ENCODE assay signal across 17 cellular contexts in the genomic region with DNA sequence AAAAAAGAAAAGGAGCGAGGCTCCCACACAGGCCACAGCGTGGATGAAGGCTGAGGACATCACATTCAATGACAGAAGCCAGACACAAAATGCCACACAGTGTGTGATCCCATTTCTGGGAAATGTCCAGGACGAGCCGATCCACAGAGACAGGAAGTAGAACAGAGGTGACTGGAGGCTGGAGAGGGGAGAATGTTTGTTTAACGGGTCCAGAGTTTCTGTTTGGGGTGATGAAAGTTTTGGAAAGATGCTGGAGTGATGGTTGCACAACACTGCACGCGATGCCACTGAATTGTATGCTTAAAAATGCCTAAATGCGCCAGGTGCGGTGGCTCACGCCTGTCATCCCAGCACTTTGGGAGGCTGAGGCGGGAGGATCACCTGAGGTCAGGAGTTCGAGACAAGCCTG. TPM values are rescaled to one million over a fixed set of nuclear protein-coding genes. Genes with fewer than 3 reads are reported as not detected.
DNase-seq lines count a peak whose midpoint lies in the region; ATAC-seq and TF ChIP-seq lines count a peak whose summit lies in the region.
"Had no signal": no experiment of that assay in that cellular context is flagged by ENCODE, and none has a peak within 500 bp of the region (broad histone marks: within the 10 kb centered on the region; RNA-seq: fewer than 3 reads in every experiment).

No MANE protein-coding gene starts in this region.

- no peaks in the 10 kb centered on the region for H3K9me3 ChIP-seq in left ventricle myocardium inferior (replicated peaks)
- no peaks in the 10 kb centered on the region for H3K9me3 ChIP-seq in stomach

- H3K27me3 ChIP-seq in left ventricle myocardium inferior (ENCODE audit: low read depth) (no peaks in the 10 kb centered on the region), stomach (no peaks in the 10 kb centered on the region)

- 63 to 81% (median 77%) methylated on average over 12 of the region's 12 CpGs for WGBS in stomach, 5 donors

- H3K4me3 ChIP-seq in left ventricle myocardium inferior (no peak overlapping the region), stomach (no peak overlapping the region)

- no peak overlapping the region for H3K4me3 Mint-ChIP-seq in activated T-helper 17 cell treated with anti-CD3 and anti-CD28 coated beads, Interleukin-2, amount 50 U/mL, for 72 hours

- intact Hi-C loops in Right ventricle myocardium inferior (cut with DNase I), result no loop called here
- intact Hi-C loops in left ventricle myocardium inferior (cut with micrococcal nuclease), result no loop called here
- intact Hi-C loops in left ventricle myocardium superior (cut with micrococcal nuclease), result no loop called here
- intact Hi-C loops in stomach (cut with DNase I; ENCODE audit: low total_unique reads), result no loop called here

- peak; percentile 73 for TF ChIP-seq EP300 in stomach (IDR thresholded peaks at IDR 0.05)

- H3K4me1 ChIP-seq in left ventricle myocardium inferior (no peaks in the 10 kb centered on the region), stomach (no peaks in the 10 kb centered on the region)

- no peak for TF ChIP-seq CTCF in left ventricle myocardium inferior (IDR thresholded peaks at IDR 0.05; ENCODE audit: borderline replicate concordance)
- TF ChIP-seq CTCF in stomach (IDR thresholded peaks at IDR 0.05), result no peak

- no peaks in the 10 kb centered on the region for H3K36me3 ChIP-seq in left ventricle myocardium inferior
- H3K36me3 ChIP-seq in stomach, result no peaks in the 10 kb centered on the region

- H3K27ac Mint-ChIP-seq in activated T-helper 17 cell treated with anti-CD3 and anti-CD28 coated beads, Interleukin-2, amount 50 U/mL, for 72 hours, result no peak overlapping the region

- H3K27me3 Mint-ChIP-seq in activated T-helper 17 cell treated with anti-CD3 and anti-CD28 coated beads, Interleukin-2, amount 50 U/mL, for 72 hours, result no peaks in the 10 kb centered on the region

- no peaks in the 10 kb centered on the region for H3K36me3 Mint-ChIP-seq in activated T-helper 17 cell treated with anti-CD3 and anti-CD28 coated beads, Interleukin-2, amount 50 U/mL, for 72 hours (ENCODE audit: low read depth)

- DNase-seq in Right ventricle myocardium inferior (ENCODE audit: missing footprints) (no peak), left ventricle myocardium inferior (no peak), left ventricle myocardium superior (no peak), stomach (no peak)
- DNase-seq: 8988T, C1 segment of cervical spinal cord, GOT3, NCI-H1092, NCI-H1694, NCI-H345, NCI-H526 treated with DMSO at 0.1 percent for 48 hours, RPMI8226 had no signal

- H3K9me3 Mint-ChIP-seq in activated T-helper 17 cell treated with anti-CD3 and anti-CD28 coated beads, Interleukin-2, amount 50 U/mL, for 72 hours, result no peaks in the 10 kb centered on the region

- ATAC-seq in Right ventricle myocardium inferior (peak; percentile 61), left ventricle myocardium superior (peak; percentile 74), GM19463 (IDR thresholded peaks at IDR 0.05; ENCODE audit: unreplicated experiment) (no peak)
- ATAC-seq in activated T-helper 17 cell treated with anti-CD3 and anti-CD28 coated beads, Interleukin-2, amount 50 U/mL, for 72 hours (replicated peaks), result no peak

- TF ChIP-seq POLR2A in stomach (IDR thresholded peaks at IDR 0.05), result no peak

- H3K4me1 Mint-ChIP-seq in activated T-helper 17 cell treated with anti-CD3 and anti-CD28 coated beads, Interleukin-2, amount 50 U/mL, for 72 hours, result no peaks in the 10 kb centered on the region

- H3K27ac ChIP-seq in left ventricle myocardium inferior (replicated peaks) (no peak overlapping the region), stomach (peak overlapping the region in 1 of 5 donors; percentile 68)
- H3K27ac ChIP-seq: KMS-11 had no signal

RNA-seq across cellular contexts. Expression of gene FUT5, which starts 0.7 kb away (rescaled TPM):
- total RNA-seq in Right ventricle myocardium inferior, result not detected
- total RNA-seq in left ventricle myocardium inferior, result not detected
- total RNA-seq in left ventricle myocardium superior, result not detected
- total RNA-seq in stomach, result under 1 TPM in 1 of 5 donors, not detected in 4; 0.37 TPM
- not detected for polyA plus RNA-seq in stomach
- total RNA-seq in activated T-helper 17 cell treated with anti-CD3 and anti-CD28 coated beads, Interleukin-2, amount 50 U/mL, for 72 hours, result under 1 TPM in 1 of 2 donors, not detected in 1; 0.48 TPM
- total RNA-seq: MCF 10A had no signal

RNA-seq across cellular contexts. Expression of gene FUT3, which starts 19.7 kb away (rescaled TPM):
- total RNA-seq in Right ventricle myocardium inferior, result not detected
- not detected for total RNA-seq in left ventricle myocardium inferior
- total RNA-seq in left ventricle myocardium superior, result not detected
- 100 to 1,000 TPM in 1 of 5 donors, 1 to 10 TPM in 4; 1.1 to 119 (median 8.5) TPM for total RNA-seq in stomach
- polyA plus RNA-seq in stomach, result 10 to 100 TPM in 1 of 3 donors, 1 to 10 TPM in 2; 2.0 to 36.5 (median 5.0) TPM
- total RNA-seq in activated T-helper 17 cell treated with anti-CD3 and anti-CD28 coated beads, Interleukin-2, amount 50 U/mL, for 72 hours, result 1 to 10 TPM in 1 of 2 donors, not detected in 1; 1.4 TPM

RNA-seq across cellular contexts. Expression of gene FUT6, which starts 31.5 kb away (rescaled TPM):
- not detected for total RNA-seq in Right ventricle myocardium inferior
- not detected for total RNA-seq in left ventricle myocardium inferior
- total RNA-seq in left ventricle myocardium superior, result not detected
- total RNA-seq in stomach, result 100 to 1,000 TPM in 1 of 5 donors, under 1 TPM in 1, not detected in 3; 0.18 to 105 TPM
- polyA plus RNA-seq in stomach, result 10 to 100 TPM in 1 of 3 donors, not detected in 2; 15.3 TPM
- not detected for total RNA-seq in activated T-helper 17 cell treated with anti-CD3 and anti-CD28 coated beads, Interleukin-2, amount 50 U/mL, for 72 hours
- total RNA-seq: MCF 10A, OCI-LY7 had no signal

RNA-seq across cellular contexts. Expression of gene NDUFA11, which starts 32.6 kb away (rescaled TPM):
- 571 TPM for total RNA-seq in Right ventricle myocardium inferior
- total RNA-seq in left ventricle myocardium inferior, result 590 TPM
- 558 TPM for total RNA-seq in left ventricle myocardium superior
- total RNA-seq in stomach, result 100 to 1,000 TPM in 4 of 5 donors, 10 to 100 TPM in 1; 22.2 to 474 (median 130) TPM
- polyA plus RNA-seq in stomach, result 100 to 1,000 TPM; 490 to 524 (median 492) TPM
- total RNA-seq in activated T-helper 17 cell treated with anti-CD3 and anti-CD28 coated beads, Interleukin-2, amount 50 U/mL, for 72 hours, result 100 to 1,000 TPM; 162 to 249 TPM

RNA-seq across cellular contexts. Expression of gene VMAC, which starts 33.7 kb away (rescaled TPM):
- total RNA-seq in Right ventricle myocardium inferior (1.6 TPM), left ventricle myocardium inferior (2.5 TPM), left ventricle myocardium superior (2.2 TPM), stomach (10 to 100 TPM in 3 of 5 donors, 1 to 10 TPM in 2; 3.6 to 60.8 (median 13.8) TPM)
- 1 to 10 TPM; 4.3 to 5.0 (median 4.7) TPM for polyA plus RNA-seq in stomach
- 1 to 10 TPM; 3.7 to 4.4 TPM for total RNA-seq in activated T-helper 17 cell treated with anti-CD3 and anti-CD28 coated beads, Interleukin-2, amount 50 U/mL, for 72 hours

Comparison
In these comparisons a context has a peak if more than half of its experiments do, and no peak if none do; other contexts are left out.
1. ATAC-seq: peak in Right ventricle myocardium inferior (single experiment) and left ventricle myocardium superior (single experiment); none in GM19463 (single experiment) and activated T-helper 17 cell treated with anti-CD3 and anti-CD28 coated beads, Interleukin-2, amount 50 U/mL, for 72 hours (single experiment).